8 cellular contexts compared by ENCODE assay signal in genomic region chr21:44817914-44818635, GRCh38. TPM values are rescaled to one million over a fixed set of nuclear protein-coding genes. Genes with fewer than 3 reads are reported as not detected.
DNase-seq lines count a peak whose midpoint lies in the region; ATAC-seq and TF ChIP-seq lines count a peak whose summit lies in the region.

Gene SUMO3 (minus strand): TSS chr21:44818062. CDS start chr21:44817968, 94 bp downstream.

- DNase-seq in GM04504 (ENCODE audit: low read depth) (peak; percentile 62), LoVo (ENCODE audit: low spot score) (peak; percentile 85), right atrium auricular region (ENCODE audit: low spot score) (peak; percentile 89), pulmonary artery endothelial cell (ENCODE audit: low read depth, low spot score) (no peak)

- H3K4me1 ChIP-seq in right atrium auricular region = peaks cover 0 to 41% of the 10 kb centered on the region in 2 donors
- H3K4me1 ChIP-seq in urinary bladder (ENCODE audit: insufficient read depth) = peaks cover 2% of the 10 kb centered on the region

- H3K4me3 ChIP-seq in right atrium auricular region = peak within 1 kb of the TSS; percentile 92
- H3K4me3 ChIP-seq in urinary bladder (ENCODE audit: low read depth, low read length) = peak within 1 kb of the TSS; percentile 64

- intact Hi-C loops in T-helper 2 cell treated with Interferon-gamma antibody and Interleukin-4, amounts not matched to agents 100 ng/mL and 5 ng/mL, for 36 hours (cut with micrococcal nuclease) = loop anchor here (1.0 to 5.0 kb wide), 5 partner anchors 55 to 806 kb away; partner anchors contain the start of genes CFAP410, ITGB2, POFUT2 and PTTG1IP

- H3K27ac ChIP-seq in angular gyrus (ENCODE audit: low read depth, low read length) (peak within 1 kb of the TSS; percentile 64), right atrium auricular region (peak within 1 kb of the TSS; percentile 94 to 97), urinary bladder (ENCODE audit: low read depth) (peak within 1 kb of the TSS; percentile 76)

- H3K9me3 ChIP-seq in right atrium auricular region = peaks cover 0 to 16% of the 10 kb centered on the region in 2 donors

- TF ChIP-seq CTCF in right atrium auricular region (IDR thresholded peaks at IDR 0.05) = peak in 1 of 2 donors; percentile 33

- H3K36me3 ChIP-seq in right atrium auricular region = peaks cover 2% of the 10 kb centered on the region
- H3K36me3 ChIP-seq in urinary bladder (ENCODE audit: insufficient read depth) = no peaks in the 10 kb centered on the region

- no peaks in the 10 kb centered on the region for H3K27me3 ChIP-seq in right atrium auricular region

- peak; percentile 47 for ATAC-seq in GM21825 (IDR thresholded peaks at IDR 0.05; ENCODE audit: unreplicated experiment)

- under 1% methylated on average over 108 of the region's 108 CpGs for WGBS in urinary bladder

RNA-seq across cellular contexts. Expression of gene SUMO3, which starts in this region (rescaled TPM):
- total RNA-seq in T-helper 2 cell treated with Interferon-gamma antibody and Interleukin-4, amounts not matched to agents 100 ng/mL and 5 ng/mL, for 36 hours = 98.1 and 103 TPM in 2 replicates
- total RNA-seq in right atrium auricular region (10 to 100 TPM; 59.7 to 74.1 TPM), pulmonary artery endothelial cell (101 and 113 TPM in 2 replicates), urinary bladder (33.7 TPM)
- polyA plus RNA-seq in urinary bladder = 84.2 TPM
